ENCODE assay signal across 1 cellular context in the genomic region with DNA sequence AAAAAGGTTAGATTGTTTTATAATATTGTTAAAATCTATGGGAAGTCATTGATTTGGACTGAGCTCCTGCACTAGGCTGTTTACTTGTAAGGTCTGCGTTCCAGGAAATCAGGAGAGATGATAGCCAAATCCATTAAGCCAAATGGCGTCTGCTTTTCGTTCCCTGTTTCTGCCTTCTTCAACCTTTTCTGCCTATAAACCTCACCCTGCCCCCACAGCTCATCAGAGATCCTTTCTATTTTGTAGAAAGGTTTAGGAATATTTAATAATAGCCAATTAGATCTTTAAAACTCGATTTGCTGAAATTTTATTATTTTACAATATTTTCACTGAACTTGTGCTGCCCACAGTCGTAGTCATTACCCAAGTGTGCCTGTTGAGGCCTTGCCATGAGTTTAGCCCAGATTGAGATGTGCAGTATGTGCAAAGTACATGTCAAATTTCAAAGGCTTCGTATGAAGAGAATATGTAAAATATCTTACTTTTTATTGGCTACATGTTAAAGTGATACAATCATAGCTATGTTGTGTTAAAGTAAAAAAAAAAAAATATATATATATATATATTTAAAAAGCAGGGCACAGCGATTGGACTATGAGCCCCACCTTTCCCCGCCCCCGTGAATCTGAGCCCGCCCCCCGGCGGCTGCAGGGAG.
TF ChIP-seq lines count a peak whose summit lies in the region.

No MANE protein-coding gene starts in this region.

TF ChIP-seq in HepG2, 621 proteins besides CTCF, POLR2A, EP300 and RAD21 (continued from another document):
- TF ChIP-seq, protein P1, sequence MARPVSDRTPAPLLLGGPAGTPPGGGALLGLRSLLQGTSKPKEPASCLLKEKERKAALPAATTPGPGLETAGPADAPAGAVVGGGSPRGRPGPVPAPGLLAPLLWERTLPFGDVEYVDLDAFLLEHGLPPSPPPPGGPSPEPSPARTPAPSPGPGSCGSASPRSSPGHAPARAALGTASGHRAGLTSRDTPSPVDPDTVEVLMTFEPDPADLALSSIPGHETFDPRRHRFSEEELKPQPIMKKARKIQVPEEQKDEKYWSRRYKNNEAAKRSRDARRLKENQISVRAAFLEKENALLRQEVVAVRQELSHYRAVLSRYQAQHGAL (CRISPR knock-in tag; IDR thresholded peaks at IDR 0.05; ENCODE audit: not compliant biosample characterization), result no peak
- no peak for TF ChIP-seq NFRKB (IDR thresholded peaks at IDR 0.05)
- TF ChIP-seq SRSF1 (optimal IDR thresholded peaks at IDR 0.05; ENCODE audit: low read depth, low read length), result no peak
